Comparison of ENCODE assay signal across 8 cellular contexts in the genomic region with DNA sequence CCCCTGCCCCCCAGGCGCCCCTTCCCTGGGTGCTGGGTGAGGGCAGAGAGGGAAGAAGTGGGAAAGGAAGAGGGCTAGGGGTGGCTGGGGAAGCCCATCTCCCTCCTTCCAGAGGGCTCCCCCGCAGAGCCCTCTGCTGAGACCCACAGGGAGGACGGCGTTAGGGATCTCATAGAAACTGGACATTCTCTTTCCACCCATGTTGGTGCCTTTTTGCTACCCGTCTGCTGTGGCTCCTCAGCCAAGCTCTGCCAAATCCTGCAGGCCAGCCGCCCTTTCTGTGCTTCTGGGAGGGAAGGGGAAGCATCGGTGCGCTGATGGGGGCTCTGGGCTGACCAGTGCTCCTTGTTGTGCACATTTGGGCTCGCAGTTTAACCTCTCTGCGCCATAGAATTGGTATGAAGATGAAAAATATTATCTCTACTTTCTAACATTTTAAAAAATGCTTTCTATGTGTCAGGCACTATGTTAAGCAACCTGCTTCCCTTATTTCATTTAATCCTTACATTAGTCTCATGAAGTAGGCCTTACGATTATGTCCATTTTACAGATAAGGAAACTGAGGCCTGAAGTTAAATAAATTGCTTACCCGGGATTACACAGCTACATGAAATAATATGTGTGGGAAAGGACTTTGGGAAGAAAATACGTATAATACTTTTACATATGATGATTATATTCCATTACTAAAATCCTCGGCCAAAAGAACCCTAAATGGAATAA. TPM values are rescaled to one million over a fixed set of nuclear protein-coding genes. Genes with fewer than 3 reads are reported as not detected.
A peak's percentile ranks its signal among the peaks of the same experiment; 100 is the strongest.
DNase-seq lines count a peak whose midpoint lies in the region; ATAC-seq and TF ChIP-seq lines count a peak whose summit lies in the region.

No MANE protein-coding gene starts in this region.

- BruUV-seq in HCT116 (replicated peaks; lab: Mats Ljungman, UMichigan): no TSS peak

- CTCF ChIA-PET in HCT116 (lab: Charles Lee) (interaction anchor here (2.5 to 4.5 kb wide), 2 partner anchors 32 to 64 kb away, joined by 15 to 25 read pairs; no protein-coding TSS in a partner anchor), WTC11 (lab: Charles Lee) (interaction anchor here (2.4 to 19.3 kb wide), 7 partner anchors 11 to 64 kb away, joined by 17 to 735 read pairs (median 52); a partner anchor contains a TSS)

- H3K27ac Mint-ChIP-seq in WTC11: no peak overlapping the region

- peak overlapping the region; percentile 76 for H3K9ac ChIP-seq in HCT116 (ENCODE audit: low read length)

- no peaks in the 10 kb centered on the region for H3K27me3 ChIP-seq in HCT116 (ENCODE audit: insufficient read depth, low read length)
- H3K27me3 ChIP-seq in left ventricle myocardium inferior (ENCODE audit: low read depth): no peaks in the 10 kb centered on the region

- H2AFZ ChIP-seq in HCT116 (ENCODE audit: low read depth, low read length, poor library complexity, severe bottlenecking): no peak overlapping the region

- H3K9me2 ChIP-seq in HCT116 (ENCODE audit: insufficient read depth): no peaks in the 10 kb centered on the region

- no peak for TF ChIP-seq CTCF in HCT116 (IDR thresholded peaks at IDR 0.05 in 2 of 3, conservative IDR thresholded peaks at IDR 0.05 in 1 of 3; ENCODE audit: borderline replicate concordance in 1 of 3, insufficient read depth in 1 of 3, low read depth in 2 of 3, low read length in 2 of 3)
- no peak for TF ChIP-seq CTCF in WTC11 (IDR thresholded peaks at IDR 0.05)
- no peak for TF ChIP-seq CTCF in left ventricle myocardium inferior (IDR thresholded peaks at IDR 0.05; ENCODE audit: borderline replicate concordance)

- H3K27ac ChIP-seq in HCT116 (ENCODE audit: low read depth, low read length): peak overlapping the region; percentile 58; the same call in 1 of the 2 replicates
- peak overlapping the region; percentile 90 for H3K27ac ChIP-seq in left ventricle myocardium inferior (replicated peaks)
- H3K27ac ChIP-seq in skin epidermis: peak overlapping the region in 19 of 21 experiments; percentile 24 to 90 (median 81)

- no peak for TF ChIP-seq RAD21 in HCT116 (IDR thresholded peaks at IDR 0.05; ENCODE audit: low read depth)

- RAD21 ChIA-PET in HCT116 (lab: Charles Lee; ENCODE audit: low non-redundant PET in 1 of 2, low total read pairs in 2 of 2, uncharacterized antibody in 2 of 2, unreplicated experiment in 2 of 2): interaction anchor here in 1 of 2 experiments (1.8 kb wide), 1 partner anchor 64 kb away, joined by 6 read pairs; no protein-coding TSS in a partner anchor

- peaks cover 24% of the 10 kb centered on the region for H3K79me2 ChIP-seq in HCT116 (ENCODE audit: insufficient read depth, low read length)

- ATAC-seq in HCT116 (no peak), WTC11 (no peak; the same call in 1 of the 2 replicates), HG02759 (IDR thresholded peaks at IDR 0.05; ENCODE audit: unreplicated experiment) (no peak), GM18505 (IDR thresholded peaks at IDR 0.05; ENCODE audit: unreplicated experiment) (no peak), HG02938 (IDR thresholded peaks at IDR 0.05; ENCODE audit: unreplicated experiment) (no peak)

- intact Hi-C loops in HCT116 (cut with micrococcal nuclease) (loop anchor here (10.0 kb wide), 1 partner anchor 739 kb away; no protein-coding TSS in a partner anchor), left ventricle myocardium inferior (cut with micrococcal nuclease) (loop anchor here (10.0 kb wide), 1 partner anchor 61 kb away; no protein-coding TSS in a partner anchor)

- H3K4me3 Mint-ChIP-seq in WTC11: peak overlapping the region; percentile 82

- DNase-seq in HCT116 (ENCODE audit: low read depth, low spot score) (no peak), WTC11 (ENCODE audit: low spot score) (no peak), left ventricle myocardium inferior (peak; percentile 15)
- DNase-seq in stimulated activated CD4-positive, alpha-beta T cell treated with anti-CD3 and anti-CD28 coated beads, Interleukin-4, amount 100 ng/mL, for 4 hours: no peak

- H3K4me2 ChIP-seq in HCT116 (ENCODE audit: low read length): peak overlapping the region; percentile 99

- H4K20me1 ChIP-seq in HCT116 (ENCODE audit: insufficient read depth): no peaks in the 10 kb centered on the region

- H3K4me1 Mint-ChIP-seq in WTC11: peaks cover 39% of the 10 kb centered on the region

- no peaks in the 10 kb centered on the region for H3K9me3 Mint-ChIP-seq in WTC11

- peaks cover 21 to 56% of the 10 kb centered on the region in 2 experiments for H3K4me1 ChIP-seq in HCT116 (ENCODE audit: control insufficient read depth in 1 of 2, insufficient read depth in 2 of 2, low read length in 2 of 2)
- H3K4me1 ChIP-seq in left ventricle myocardium inferior: peaks cover 70% of the 10 kb centered on the region

- H3K36me3 ChIP-seq in HCT116 (ENCODE audit: control insufficient read depth in 1 of 2, insufficient read depth in 2 of 2, low read length in 2 of 2) (no peaks in the 10 kb centered on the region), left ventricle myocardium inferior (no peaks in the 10 kb centered on the region)

- TF ChIP-seq POLR2A in HCT116 (IDR thresholded peaks at IDR 0.05; ENCODE audit: borderline replicate concordance, extremely low read depth, insufficient read depth, insufficient read length) (no peak), GM18505 (IDR thresholded peaks at IDR 0.05; ENCODE audit: borderline replicate concordance, extremely low read depth, insufficient read depth, insufficient read length) (no peak)

- H3K4me3 ChIP-seq in HCT116 (replicated peaks in 1 of 2; ENCODE audit: low read depth in 1 of 2, low read length in 2 of 2): peak overlapping the region; percentile 71 to 91
- peak overlapping the region; percentile 98 for H3K4me3 ChIP-seq in left ventricle myocardium inferior
- H3K4me3 ChIP-seq in skin epidermis: peak overlapping the region; percentile 44 to 92 (median 77)

- H3K36me3 Mint-ChIP-seq in WTC11: no peaks in the 10 kb centered on the region

- H3K9me3 ChIP-seq in HCT116 (ENCODE audit: control insufficient read depth in 1 of 2, insufficient read depth in 1 of 2, low read depth in 1 of 2, low read length in 2 of 2) (no peaks in the 10 kb centered on the region), left ventricle myocardium inferior (replicated peaks) (no peaks in the 10 kb centered on the region)

- POLR2A ChIA-PET in HCT116 (lab: Charles Lee): interaction anchor here (1.4 kb wide), 1 partner anchor 30 kb away, joined by 5 read pairs; no protein-coding TSS in a partner anchor
- POLR2A ChIA-PET in WTC11 (lab: Charles Lee): interaction anchor here (0.6 to 2.4 kb wide), 2 partner anchors 15 to 46 kb away, joined by 3 to 6 read pairs; a partner anchor contains a TSS

- H3K27me3 Mint-ChIP-seq in WTC11 (ENCODE audit: low read depth): peaks cover 27% of the 10 kb centered on the region

TF ChIP-seq in HCT116, 20 proteins besides CTCF, POLR2A, EP300 and RAD21:
- TF ChIP-seq, protein P1, sequence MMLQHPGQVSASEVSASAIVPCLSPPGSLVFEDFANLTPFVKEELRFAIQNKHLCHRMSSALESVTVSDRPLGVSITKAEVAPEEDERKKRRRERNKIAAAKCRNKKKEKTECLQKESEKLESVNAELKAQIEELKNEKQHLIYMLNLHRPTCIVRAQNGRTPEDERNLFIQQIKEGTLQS (IDR thresholded peaks at IDR 0.05): no peak
- TF ChIP-seq, protein P2, sequence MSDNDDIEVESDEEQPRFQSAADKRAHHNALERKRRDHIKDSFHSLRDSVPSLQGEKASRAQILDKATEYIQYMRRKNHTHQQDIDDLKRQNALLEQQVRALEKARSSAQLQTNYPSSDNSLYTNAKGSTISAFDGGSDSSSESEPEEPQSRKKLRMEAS (IDR thresholded peaks at IDR 0.05): 0 out of 2 replicates have a peak, but pooled peaks have one; percentile 16
- TF ChIP-seq ELF1 (IDR thresholded peaks at IDR 0.05; ENCODE audit: borderline replicate concordance, low read depth): no peak

TF ChIP-seq in WTC11, 78 proteins besides CTCF, POLR2A, EP300 and RAD21 (continues in another document):
- TF ChIP-seq GTF2I (CRISPR knock-in tag; conservative IDR thresholded peaks at IDR 0.05): no peak
- TF ChIP-seq, protein P3, sequence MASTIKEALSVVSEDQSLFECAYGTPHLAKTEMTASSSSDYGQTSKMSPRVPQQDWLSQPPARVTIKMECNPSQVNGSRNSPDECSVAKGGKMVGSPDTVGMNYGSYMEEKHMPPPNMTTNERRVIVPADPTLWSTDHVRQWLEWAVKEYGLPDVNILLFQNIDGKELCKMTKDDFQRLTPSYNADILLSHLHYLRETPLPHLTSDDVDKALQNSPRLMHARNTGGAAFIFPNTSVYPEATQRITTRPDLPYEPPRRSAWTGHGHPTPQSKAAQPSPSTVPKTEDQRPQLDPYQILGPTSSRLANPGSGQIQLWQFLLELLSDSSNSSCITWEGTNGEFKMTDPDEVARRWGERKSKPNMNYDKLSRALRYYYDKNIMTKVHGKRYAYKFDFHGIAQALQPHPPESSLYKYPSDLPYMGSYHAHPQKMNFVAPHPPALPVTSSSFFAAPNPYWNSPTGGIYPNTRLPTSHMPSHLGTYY (CRISPR knock-in tag; IDR thresholded peaks at IDR 0.05): no peak
- TF ChIP-seq, protein P4, sequence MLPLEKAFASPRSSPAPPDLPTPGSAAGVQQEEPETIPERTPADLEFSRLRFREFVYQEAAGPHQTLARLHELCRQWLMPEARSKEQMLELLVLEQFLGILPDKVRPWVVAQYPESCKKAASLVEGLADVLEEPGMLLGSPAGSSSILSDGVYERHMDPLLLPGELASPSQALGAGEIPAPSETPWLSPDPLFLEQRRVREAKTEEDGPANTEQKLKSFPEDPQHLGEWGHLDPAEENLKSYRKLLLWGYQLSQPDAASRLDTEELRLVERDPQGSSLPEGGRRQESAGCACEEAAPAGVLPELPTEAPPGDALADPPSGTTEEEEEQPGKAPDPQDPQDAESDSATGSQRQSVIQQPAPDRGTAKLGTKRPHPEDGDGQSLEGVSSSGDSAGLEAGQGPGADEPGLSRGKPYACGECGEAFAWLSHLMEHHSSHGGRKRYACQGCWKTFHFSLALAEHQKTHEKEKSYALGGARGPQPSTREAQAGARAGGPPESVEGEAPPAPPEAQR (CRISPR knock-in tag; IDR thresholded peaks at IDR 0.05): no peak
- TF ChIP-seq ZNF121 (CRISPR knock-in tag; IDR thresholded peaks at IDR 0.05): no peak

RNA-seq across cellular contexts. Expression of a gene that starts 1.0 kb away (rescaled TPM):
- total RNA-seq in HCT116 (2021; ENCODE audit: unreplicated experiment) (20.0 TPM), WTC11 (2021) (13.5 to 16.8 TPM (median 13.8 TPM) in 3 replicates), left ventricle myocardium inferior (25.3 TPM)
- polyA plus RNA-seq in HCT116 (2012): 12.2 and 15.7 TPM in 2 replicates

RNA-seq across cellular contexts. Expression of a gene that starts 15.3 kb away (rescaled TPM):
- 1.8 TPM for total RNA-seq in HCT116 (2021; ENCODE audit: unreplicated experiment)
- polyA plus RNA-seq in HCT116 (2012): 1.1 and 1.9 TPM in 2 replicates
- 9.0 to 13.3 TPM (median 9.7 TPM) in 3 replicates for total RNA-seq in WTC11 (2021)
- total RNA-seq in left ventricle myocardium inferior: 34.8 TPM

RNA-seq across cellular contexts. Expression of a gene that starts 45.7 kb away (rescaled TPM):
- total RNA-seq in HCT116 (2021; ENCODE audit: unreplicated experiment) (38.1 TPM), WTC11 (2021) (89.9 to 111 TPM (median 94.7 TPM) in 3 replicates), left ventricle myocardium inferior (47.1 TPM)
- 23.3 and 24.6 TPM in 2 replicates for polyA plus RNA-seq in HCT116 (2012)

RNA-seq across cellular contexts. Expression of a gene that starts 48.7 kb away (rescaled TPM):
- total RNA-seq in HCT116 (2021; ENCODE audit: unreplicated experiment) (not detected), WTC11 (2021) (not detected in 3 replicates), left ventricle myocardium inferior (0.49 TPM)
- polyA plus RNA-seq in HCT116 (2012): 0.08 TPM in 1 of 2 replicates, not detected in the other
